8 cellular contexts compared by ENCODE assay signal in genomic region chr1:192489748-192490147, GRCh38.
DNase-seq lines count a peak whose midpoint lies in the region; ATAC-seq and TF ChIP-seq lines count a peak whose summit lies in the region.

No MANE protein-coding gene starts in this region.

- intact Hi-C loops in activated T-helper 1 cell treated with anti-CD3 and anti-CD28 coated beads, Interleukin-12 subunit alpha, Interleukin-12 subunit beta, Interleukin-2, Interleukin-4 antibody, amounts not matched to agents 30 ng/mL and 10 ng/mL and 1 ng/mL, durations not matched to agents 14 hours and 24 hours and 36 hours (cut with micrococcal nuclease): no loop called here

- H3K27me3 Mint-ChIP-seq in activated T-helper 1 cell treated with anti-CD3 and anti-CD28 coated beads, Interleukin-12 subunit alpha, Interleukin-12 subunit beta, Interleukin-2, Interleukin-4 antibody, amounts not matched to agents 30 ng/mL and 10 ng/mL and 1 ng/mL, durations not matched to agents 14 hours and 24 hours and 36 hours (ENCODE audit: insufficient read depth): no peaks in the 10 kb centered on the region

- no peak for TF ChIP-seq CTCF in retinal pigment epithelial cell (conservative IDR thresholded peaks at IDR 0.05; ENCODE audit: low read depth, low read length)

- in situ Hi-C loops in G401 (cut with HindIII; ENCODE audit: low sequenced_read_pairs): no loop called here

- no peaks in the 10 kb centered on the region for H3K4me1 Mint-ChIP-seq in activated T-helper 1 cell treated with anti-CD3 and anti-CD28 coated beads, Interleukin-12 subunit alpha, Interleukin-12 subunit beta, Interleukin-2, Interleukin-4 antibody, amounts not matched to agents 30 ng/mL and 10 ng/mL and 1 ng/mL, durations not matched to agents 14 hours and 24 hours and 36 hours (ENCODE audit: low read depth)

- H3K36me3 Mint-ChIP-seq in activated T-helper 1 cell treated with anti-CD3 and anti-CD28 coated beads, Interleukin-12 subunit alpha, Interleukin-12 subunit beta, Interleukin-2, Interleukin-4 antibody, amounts not matched to agents 30 ng/mL and 10 ng/mL and 1 ng/mL, durations not matched to agents 14 hours and 24 hours and 36 hours (ENCODE audit: low read depth): no peaks in the 10 kb centered on the region

- no peak overlapping the region for H3K4me3 Mint-ChIP-seq in activated T-helper 1 cell treated with anti-CD3 and anti-CD28 coated beads, Interleukin-12 subunit alpha, Interleukin-12 subunit beta, Interleukin-2, Interleukin-4 antibody, amounts not matched to agents 30 ng/mL and 10 ng/mL and 1 ng/mL, durations not matched to agents 14 hours and 24 hours and 36 hours

- H3K9me3 Mint-ChIP-seq in activated T-helper 1 cell treated with anti-CD3 and anti-CD28 coated beads, Interleukin-12 subunit alpha, Interleukin-12 subunit beta, Interleukin-2, Interleukin-4 antibody, amounts not matched to agents 30 ng/mL and 10 ng/mL and 1 ng/mL, durations not matched to agents 14 hours and 24 hours and 36 hours: no peaks in the 10 kb centered on the region

- H3K27ac Mint-ChIP-seq in activated T-helper 1 cell treated with anti-CD3 and anti-CD28 coated beads, Interleukin-12 subunit alpha, Interleukin-12 subunit beta, Interleukin-2, Interleukin-4 antibody, amounts not matched to agents 30 ng/mL and 10 ng/mL and 1 ng/mL, durations not matched to agents 14 hours and 24 hours and 36 hours: no peak overlapping the region

- no peak overlapping the region for H3K4me3 ChIP-seq in retinal pigment epithelial cell (ENCODE audit: low read length)

- DNase-seq in EH (ENCODE audit: low read depth): peak; percentile 89
- peak; percentile 94 for DNase-seq in M059J (ENCODE audit: low read depth)
- peak; percentile 50 for DNase-seq in T1000 (lab: John Stamatoyannopoulos, UW)
- DNase-seq in glomerular endothelial cell (ENCODE audit: extremely low read depth, low read depth, low spot score): peak; percentile 75
- peak; percentile 79 for DNase-seq in retinal pigment epithelial cell (ENCODE audit: low read depth)
- no peak for DNase-seq in activated T-helper 1 cell treated with anti-CD3 and anti-CD28 coated beads, Interleukin-12 subunit alpha, Interleukin-12 subunit beta, Interleukin-2, Interleukin-4 antibody, amounts not matched to agents 30 ng/mL and 10 ng/mL and 1 ng/mL, durations not matched to agents 14 hours and 24 hours and 36 hours (ENCODE audit: low spot score)
- no peak for DNase-seq in G401 (ENCODE audit: low spot score)

- peak; percentile 66 for ATAC-seq in GM21528 (IDR thresholded peaks at IDR 0.05; ENCODE audit: low FRiP score, unreplicated experiment)

Comparison
In these comparisons a context has a peak if more than half of its experiments do, and no peak if none do; other contexts are left out.
1. DNase-seq: peak in EH (single experiment), M059J (single experiment), T1000 (single experiment), glomerular endothelial cell (single experiment) and retinal pigment epithelial cell (single experiment); none in activated T-helper 1 cell treated with anti-CD3 and anti-CD28 coated beads, Interleukin-12 subunit alpha, Interleukin-12 subunit beta, Interleukin-2, Interleukin-4 antibody, amounts not matched to agents 30 ng/mL and 10 ng/mL and 1 ng/mL, durations not matched to agents 14 hours and 24 hours and 36 hours (single experiment) and G401 (single experiment).